9 cellular contexts compared by ENCODE assay signal in the genomic region with DNA sequence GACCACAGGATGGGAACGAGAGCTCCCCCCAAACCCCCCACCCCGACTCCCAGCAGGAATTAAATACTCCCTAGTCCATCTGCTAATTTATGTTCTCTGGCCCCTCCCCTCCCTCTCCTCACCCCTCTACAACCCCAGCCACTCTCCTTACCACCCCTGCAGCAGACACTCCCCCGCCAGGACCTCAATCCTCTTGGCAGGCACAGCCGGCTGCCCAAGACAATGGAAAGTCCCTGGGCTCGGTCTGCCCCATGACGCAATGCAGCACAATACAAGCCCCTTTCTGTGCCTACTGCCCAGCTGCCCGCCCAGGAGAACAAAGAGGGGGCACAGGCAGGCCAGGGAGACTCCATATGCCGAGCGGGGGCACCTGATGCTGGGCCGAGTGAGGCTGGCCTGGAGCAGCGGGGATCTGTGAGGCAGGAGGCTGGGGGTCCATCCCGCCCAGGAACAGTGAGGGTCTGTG. TPM values are rescaled to one million over a fixed set of nuclear protein-coding genes. Genes with fewer than 3 reads are reported as not detected.
DNase-seq lines count a peak whose midpoint lies in the region; ATAC-seq and TF ChIP-seq lines count a peak whose summit lies in the region.
"Had no signal": no experiment of that assay in that cellular context is flagged by ENCODE, and none has a peak within 500 bp of the region (broad histone marks: within the 10 kb centered on the region; RNA-seq: fewer than 3 reads in every experiment).

No MANE protein-coding gene starts in this region.

- WGBS in esophagus muscularis mucosa: 42% methylated on average over 10 of the region's 12 CpGs

- H3K27ac Mint-ChIP-seq in Calu3 (ENCODE audit: unreplicated experiment) (peak overlapping the region; percentile 64), progenitor cell of endocrine pancreas (no peak overlapping the region)
- H3K27ac Mint-ChIP-seq in natural killer cell treated with Interleukin-12 subunit alpha and Interleukin-12 subunit beta and Interleukin-15 and Interleukin-18, amount 100 ng/mL, for 72 hours: no peak overlapping the region
- H3K27ac Mint-ChIP-seq: stimulated activated naive CD8-positive, alpha-beta T cell treated with anti-CD3 and anti-CD28 coated beads, Interleukin-15, Interleukin-2, amounts not matched to agents 100 ng/mL and 50 ng/mL, for 24 hours had no signal

- CTCF ChIA-PET in Calu3 (lab: Charles Lee): interaction anchor here (1.2 to 2.8 kb wide), 4 partner anchors 28 to 50 kb away, joined by 3 to 24 read pairs (median 5); a partner anchor contains a TSS

- H3K36me3 ChIP-seq in NT2/D1 (ENCODE audit: insufficient read depth, insufficient read length, low read length) (peaks cover 3% of the 10 kb centered on the region), esophagus muscularis mucosa (no peaks in the 10 kb centered on the region), mucosa of rectum (ENCODE audit: control insufficient read depth in 2 of 2, insufficient read depth in 2 of 2, low read length in 2 of 2) (no peaks in the 10 kb centered on the region)

- H3K27me3 ChIP-seq in NT2/D1 (ENCODE audit: insufficient read depth, insufficient read length) (no peaks in the 10 kb centered on the region), esophagus muscularis mucosa (no peaks in the 10 kb centered on the region), mucosa of rectum (ENCODE audit: control insufficient read depth in 2 of 2, insufficient read depth in 2 of 2, low read length in 2 of 2) (no peaks in the 10 kb centered on the region)

- no peaks in the 10 kb centered on the region for H3K27me3 Mint-ChIP-seq in Calu3 (ENCODE audit: unreplicated experiment)
- no peaks in the 10 kb centered on the region for H3K27me3 Mint-ChIP-seq in natural killer cell treated with Interleukin-12 subunit alpha and Interleukin-12 subunit beta and Interleukin-15 and Interleukin-18, amount 100 ng/mL, for 72 hours
- peaks cover 4% of the 10 kb centered on the region for H3K27me3 Mint-ChIP-seq in progenitor cell of endocrine pancreas
- H3K27me3 Mint-ChIP-seq: stimulated activated naive CD8-positive, alpha-beta T cell treated with anti-CD3 and anti-CD28 coated beads, Interleukin-15, Interleukin-2, amounts not matched to agents 100 ng/mL and 50 ng/mL, for 24 hours had no signal

- H3K9me3 Mint-ChIP-seq in Calu3 (ENCODE audit: low read depth, unreplicated experiment) (no peaks in the 10 kb centered on the region), progenitor cell of endocrine pancreas (ENCODE audit: low read depth) (no peaks in the 10 kb centered on the region)
- no peaks in the 10 kb centered on the region for H3K9me3 Mint-ChIP-seq in natural killer cell treated with Interleukin-12 subunit alpha and Interleukin-12 subunit beta and Interleukin-15 and Interleukin-18, amount 100 ng/mL, for 72 hours
- H3K9me3 Mint-ChIP-seq: stimulated activated naive CD8-positive, alpha-beta T cell treated with anti-CD3 and anti-CD28 coated beads, Interleukin-15, Interleukin-2, amounts not matched to agents 100 ng/mL and 50 ng/mL, for 24 hours had no signal

- H3K4me3 ChIP-seq in NT2/D1 (ENCODE audit: insufficient read length, low read depth) (no peak overlapping the region), esophagus muscularis mucosa (no peak overlapping the region), mucosa of rectum (ENCODE audit: low read length in 2 of 2) (no peak overlapping the region)

- H3K4me3 Mint-ChIP-seq in Calu3 (ENCODE audit: low read depth, unreplicated experiment): peak overlapping the region; percentile 30
- H3K4me3 Mint-ChIP-seq in natural killer cell treated with Interleukin-12 subunit alpha and Interleukin-12 subunit beta and Interleukin-15 and Interleukin-18, amount 100 ng/mL, for 72 hours: no peak overlapping the region
- no peak overlapping the region for H3K4me3 Mint-ChIP-seq in progenitor cell of endocrine pancreas (ENCODE audit: low read depth)
- H3K4me3 Mint-ChIP-seq: stimulated activated naive CD8-positive, alpha-beta T cell treated with anti-CD3 and anti-CD28 coated beads, Interleukin-15, Interleukin-2, amounts not matched to agents 100 ng/mL and 50 ng/mL, for 24 hours had no signal

- H3K36me3 Mint-ChIP-seq in Calu3 (ENCODE audit: insufficient read depth, unreplicated experiment) (peaks cover 21% of the 10 kb centered on the region), progenitor cell of endocrine pancreas (ENCODE audit: insufficient read depth) (no peaks in the 10 kb centered on the region)
- no peaks in the 10 kb centered on the region for H3K36me3 Mint-ChIP-seq in natural killer cell treated with Interleukin-12 subunit alpha and Interleukin-12 subunit beta and Interleukin-15 and Interleukin-18, amount 100 ng/mL, for 72 hours

- TF ChIP-seq POLR2A in esophagus muscularis mucosa (IDR thresholded peaks at IDR 0.05; ENCODE audit: low read depth): no peak

- H3K4me1 Mint-ChIP-seq in Calu3 (ENCODE audit: low read depth, unreplicated experiment): peaks cover 25% of the 10 kb centered on the region
- H3K4me1 Mint-ChIP-seq in natural killer cell treated with Interleukin-12 subunit alpha and Interleukin-12 subunit beta and Interleukin-15 and Interleukin-18, amount 100 ng/mL, for 72 hours (ENCODE audit: low read depth in 2 of 2): peaks cover 6 to 8% of the 10 kb centered on the region in 2 donors
- H3K4me1 Mint-ChIP-seq in progenitor cell of endocrine pancreas (ENCODE audit: low read depth): peaks cover 22% of the 10 kb centered on the region

- H3K9me3 ChIP-seq in NT2/D1 (ENCODE audit: insufficient read depth, low read length) (no peaks in the 10 kb centered on the region), esophagus muscularis mucosa (no peaks in the 10 kb centered on the region), mucosa of rectum (ENCODE audit: control insufficient read depth in 2 of 2, low read length in 2 of 2) (no peaks in the 10 kb centered on the region)

- H3K9ac ChIP-seq in NT2/D1 (ENCODE audit: insufficient read length, low read depth) (peak overlapping the region; percentile 74), mucosa of rectum (ENCODE audit: low read depth in 1 of 2, low read length in 2 of 2) (no peak overlapping the region)

- H3K4me1 ChIP-seq in NT2/D1 (ENCODE audit: insufficient read depth, insufficient read length) (peaks cover 31% of the 10 kb centered on the region), esophagus muscularis mucosa (peaks cover 22 to 64% (median 59%) of the 10 kb centered on the region in 4 donors), mucosa of rectum (ENCODE audit: control insufficient read depth in 2 of 2, insufficient read depth in 2 of 2, low read length in 2 of 2) (peaks cover 4 to 5% of the 10 kb centered on the region in 2 donors)

- no peak for ATAC-seq in natural killer cell treated with Interleukin-12 subunit alpha and Interleukin-12 subunit beta and Interleukin-15 and Interleukin-18, amount 100 ng/mL, for 72 hours
- no peak for ATAC-seq in HG03196 (IDR thresholded peaks at IDR 0.05; ENCODE audit: unreplicated experiment)

- no peak for TF ChIP-seq CTCF in Calu3 (IDR thresholded peaks at IDR 0.05; ENCODE audit: unreplicated experiment)
- TF ChIP-seq CTCF in esophagus muscularis mucosa (IDR thresholded peaks at IDR 0.05): no peak
- no peak for TF ChIP-seq CTCF in progenitor cell of endocrine pancreas (IDR thresholded peaks at IDR 0.05; ENCODE audit: unreplicated experiment)

- peak; percentile 87 for DNase-seq in Calu3
- DNase-seq in NT2/D1 (ENCODE audit: low read depth, low spot score): peak; percentile 78
- DNase-seq in esophagus muscularis mucosa (ENCODE audit: extremely low spot score): no peak
- DNase-seq in natural killer cell treated with Interleukin-12 subunit alpha and Interleukin-12 subunit beta and Interleukin-15 and Interleukin-18, amount 100 ng/mL, for 72 hours (ENCODE audit: low spot score): no peak
- DNase-seq in cortex of kidney (lab: John Stamatoyannopoulos, UW): no peak
- DNase-seq in progenitor cell of endocrine pancreas (ENCODE audit: low spot score, unreplicated experiment): no peak

- no peak for TF ChIP-seq EP300 in esophagus muscularis mucosa (IDR thresholded peaks at IDR 0.05)

- intact Hi-C loops in Calu3 (cut with micrococcal nuclease; ENCODE audit: unreplicated experiment) (no loop called here), esophagus muscularis mucosa (cut with DNase I) (no loop called here)

- H3K27ac ChIP-seq in esophagus muscularis mucosa (replicated peaks in 1 of 4): peak overlapping the region; percentile 74 to 84 (median 78)
- peak overlapping the region; percentile 44 to 61 for H3K27ac ChIP-seq in mucosa of rectum (ENCODE audit: low read depth in 2 of 2, low read length in 2 of 2)

- BruUV-seq in Calu3 (replicated peaks; lab: Mats Ljungman, UMichigan): no TSS peak

RNA-seq across cellular contexts. Expression of a gene that starts 30.3 kb away (rescaled TPM):
- 50.2 and 60.1 TPM in 2 replicates for total RNA-seq in Calu3 (2022)
- 100 to 1,000 TPM in 2 of 4 donors, 10 to 100 TPM in 2; 48.6 to 129 (median 104) TPM for total RNA-seq in esophagus muscularis mucosa
- 1 to 10 TPM; 1.1 to 1.7 TPM for total RNA-seq in natural killer cell treated with Interleukin-12 subunit alpha and Interleukin-12 subunit beta and Interleukin-15 and Interleukin-18, amount 100 ng/mL, for 72 hours
- total RNA-seq in progenitor cell of endocrine pancreas: 66.0 and 77.9 TPM in 2 replicates

Comparison
In these comparisons a context has a peak if more than half of its experiments do, and no peak if none do; other contexts are left out.
1. DNase-seq: peak in Calu3 (single experiment) and NT2/D1 (single experiment); none in esophagus muscularis mucosa (single experiment), natural killer cell treated with Interleukin-12 subunit alpha and Interleukin-12 subunit beta and Interleukin-15 and Interleukin-18, amount 100 ng/mL, for 72 hours (single experiment), cortex of kidney (single experiment) and progenitor cell of endocrine pancreas (single experiment).
2. RNA of a gene that starts 30.3 kb away (total RNA-seq): 48.6 to 129 TPM in esophagus muscularis mucosa, 66.0 to 77.9 TPM in progenitor cell of endocrine pancreas and 50.2 to 60.1 TPM in Calu3; 1.1 to 1.7 TPM in natural killer cell treated with Interleukin-12 subunit alpha and Interleukin-12 subunit beta and Interleukin-15 and Interleukin-18, amount 100 ng/mL, for 72 hours; every median in the first group is over 10 times any median in the second.